Comparison of ENCODE assay signal across 17 cellular contexts in genomic region chr10:101512741-101513140, GRCh38.
DNase-seq lines count a peak whose midpoint lies in the region; ATAC-seq and TF ChIP-seq lines count a peak whose summit lies in the region.
"Had no signal": no experiment of that assay in that cellular context is flagged by ENCODE, and none has a peak within 500 bp of the region (broad histone marks: within the 10 kb centered on the region; RNA-seq: fewer than 3 reads in every experiment).

No MANE protein-coding gene starts in this region.

- H3F3A ChIP-seq in PC-3 (ENCODE audit: low read length, unreplicated experiment): no peaks in the 10 kb centered on the region

- no peak overlapping the region for H3K4me2 ChIP-seq in PC-3 (ENCODE audit: low read length)
- H3K4me2 ChIP-seq: BLaER1 treated with 17β-estradiol and CSF1 and Interleukin-3, amounts not matched to agents 10 nM and 100 nM had no signal

- POLR2A ChIA-PET in PC-3 (lab: Charles Lee; ENCODE audit: unreplicated experiment): interaction anchor here (0.7 kb wide), 1 partner anchor 154 kb away, joined by 3 read pairs; no protein-coding TSS in a partner anchor
- POLR2A ChIA-PET in activated CD8-positive, alpha-beta T cell treated with anti-CD3 and anti-CD28 coated beads for 36 hours (lab: Charles Lee): no interaction called here

- H3K9me2 ChIP-seq in PC-3 (replicated peaks; ENCODE audit: low read length): no peaks in the 10 kb centered on the region

- H3K4me1 Mint-ChIP-seq in activated CD8-positive, alpha-beta T cell treated with anti-CD3 and anti-CD28 coated beads for 36 hours (ENCODE audit: low read depth): no peaks in the 10 kb centered on the region
- no peaks in the 10 kb centered on the region for H3K4me1 Mint-ChIP-seq in activated T-helper 1 cell treated with anti-CD3 and anti-CD28 coated beads, Interleukin-12 subunit alpha, Interleukin-12 subunit beta, Interleukin-2, Interleukin-4 antibody, amounts not matched to agents 30 ng/mL and 10 ng/mL and 1 ng/mL, durations not matched to agents 14 hours and 24 hours and 36 hours (ENCODE audit: low read depth)
- H3K4me1 Mint-ChIP-seq: activated CD4-positive, alpha-beta T cell treated with anti-CD3 and anti-CD28 coated beads for 36 hours; activated naive CD8-positive, alpha-beta T cell treated with anti-CD3 and anti-CD28 coated beads for 36 hours; naive B cell had no signal

- no peaks in the 10 kb centered on the region for H3K27me3 Mint-ChIP-seq in activated CD8-positive, alpha-beta T cell treated with anti-CD3 and anti-CD28 coated beads for 36 hours
- H3K27me3 Mint-ChIP-seq in activated T-helper 1 cell treated with anti-CD3 and anti-CD28 coated beads, Interleukin-12 subunit alpha, Interleukin-12 subunit beta, Interleukin-2, Interleukin-4 antibody, amounts not matched to agents 30 ng/mL and 10 ng/mL and 1 ng/mL, durations not matched to agents 14 hours and 24 hours and 36 hours (ENCODE audit: insufficient read depth): peaks cover 4% of the 10 kb centered on the region
- H3K27me3 Mint-ChIP-seq: activated CD4-positive, alpha-beta T cell treated with anti-CD3 and anti-CD28 coated beads for 36 hours; activated naive CD8-positive, alpha-beta T cell treated with anti-CD3 and anti-CD28 coated beads for 36 hours; naive B cell had no signal

- H3K4me1 ChIP-seq in PC-3 (ENCODE audit: insufficient read depth, low read length): no peaks in the 10 kb centered on the region
- H3K4me1 ChIP-seq in SJCRH30: 0 out of 2 replicates have a peak, but pooled peaks cover 2% of the 10 kb centered on the region
- H3K4me1 ChIP-seq: BLaER1 treated with 17β-estradiol and CSF1 and Interleukin-3, amounts not matched to agents 10 nM and 100 nM had no signal

- H3K4me3 Mint-ChIP-seq in activated CD8-positive, alpha-beta T cell treated with anti-CD3 and anti-CD28 coated beads for 36 hours: no peak overlapping the region
- no peak overlapping the region for H3K4me3 Mint-ChIP-seq in activated T-helper 1 cell treated with anti-CD3 and anti-CD28 coated beads, Interleukin-12 subunit alpha, Interleukin-12 subunit beta, Interleukin-2, Interleukin-4 antibody, amounts not matched to agents 30 ng/mL and 10 ng/mL and 1 ng/mL, durations not matched to agents 14 hours and 24 hours and 36 hours
- H3K4me3 Mint-ChIP-seq: activated CD4-positive, alpha-beta T cell treated with anti-CD3 and anti-CD28 coated beads for 36 hours; activated naive CD8-positive, alpha-beta T cell treated with anti-CD3 and anti-CD28 coated beads for 36 hours; naive B cell had no signal

- H3K4me3 ChIP-seq in PC-3 (ENCODE audit: low read length): no peak overlapping the region
- H3K4me3 ChIP-seq in fibroblast of pulmonary artery (replicated peaks; ENCODE audit: low read depth, low read length): no peak overlapping the region
- H3K4me3 ChIP-seq in SJCRH30: no peak overlapping the region
- H3K4me3 ChIP-seq: BLaER1 treated with 17β-estradiol and CSF1 and Interleukin-3, amounts not matched to agents 10 nM and 100 nM; heart right ventricle; thoracic aorta had no signal

- no peaks in the 10 kb centered on the region for H3K79me2 ChIP-seq in PC-3 (ENCODE audit: low read length)

- peaks cover 3% of the 10 kb centered on the region for H3K36me3 Mint-ChIP-seq in activated CD8-positive, alpha-beta T cell treated with anti-CD3 and anti-CD28 coated beads for 36 hours (ENCODE audit: low read depth)
- no peaks in the 10 kb centered on the region for H3K36me3 Mint-ChIP-seq in activated T-helper 1 cell treated with anti-CD3 and anti-CD28 coated beads, Interleukin-12 subunit alpha, Interleukin-12 subunit beta, Interleukin-2, Interleukin-4 antibody, amounts not matched to agents 30 ng/mL and 10 ng/mL and 1 ng/mL, durations not matched to agents 14 hours and 24 hours and 36 hours (ENCODE audit: low read depth)

- peak; percentile 36 for DNase-seq in AG08396 (ENCODE audit: low spot score)
- peak; percentile 26 for DNase-seq in GM04503 (ENCODE audit: low read depth)
- peak; percentile 34 for DNase-seq in PC-3
- DNase-seq in fibroblast of pulmonary artery (ENCODE audit: low read depth): peak; percentile 43
- DNase-seq in SJCRH30: no peak
- no peak for DNase-seq in activated CD8-positive, alpha-beta T cell treated with anti-CD3 and anti-CD28 coated beads for 36 hours
- DNase-seq in NCI-H1436 (lab: John Stamatoyannopoulos, UW): no peak
- DNase-seq in activated T-helper 1 cell treated with anti-CD3 and anti-CD28 coated beads, Interleukin-12 subunit alpha, Interleukin-12 subunit beta, Interleukin-2, Interleukin-4 antibody, amounts not matched to agents 30 ng/mL and 10 ng/mL and 1 ng/mL, durations not matched to agents 14 hours and 24 hours and 36 hours (ENCODE audit: low spot score): no peak
- DNase-seq: activated CD4-positive, alpha-beta T cell treated with anti-CD3 and anti-CD28 coated beads for 36 hours; activated naive CD8-positive, alpha-beta T cell treated with anti-CD3 and anti-CD28 coated beads for 36 hours; heart right ventricle; naive B cell; NCI-H526; stimulated activated CD8-positive, alpha-beta memory T cell treated with anti-CD3 and anti-CD28 coated beads, Interleukin-4, amount 100 ng/mL, for 48 hours; T-helper 2 cell had no signal

- 0 out of 2 replicates have a peak, but pooled peaks have one; percentile 37 for ATAC-seq in PC-3
- no peak for ATAC-seq in activated CD8-positive, alpha-beta T cell treated with anti-CD3 and anti-CD28 coated beads for 36 hours
- ATAC-seq: activated CD4-positive, alpha-beta T cell treated with anti-CD3 and anti-CD28 coated beads for 36 hours had no signal

- H3K9ac ChIP-seq in PC-3 (ENCODE audit: low read length): no peak overlapping the region
- H3K9ac ChIP-seq: BLaER1 treated with 17β-estradiol and CSF1 and Interleukin-3, amounts not matched to agents 10 nM and 100 nM had no signal

- no peak overlapping the region for H3K27ac Mint-ChIP-seq in activated CD8-positive, alpha-beta T cell treated with anti-CD3 and anti-CD28 coated beads for 36 hours
- H3K27ac Mint-ChIP-seq in activated T-helper 1 cell treated with anti-CD3 and anti-CD28 coated beads, Interleukin-12 subunit alpha, Interleukin-12 subunit beta, Interleukin-2, Interleukin-4 antibody, amounts not matched to agents 30 ng/mL and 10 ng/mL and 1 ng/mL, durations not matched to agents 14 hours and 24 hours and 36 hours: no peak overlapping the region
- H3K27ac Mint-ChIP-seq: activated CD4-positive, alpha-beta T cell treated with anti-CD3 and anti-CD28 coated beads for 36 hours; activated naive CD8-positive, alpha-beta T cell treated with anti-CD3 and anti-CD28 coated beads for 36 hours; naive B cell had no signal

- H2AFZ ChIP-seq in PC-3 (ENCODE audit: low read length): no peak overlapping the region

- H3K9me3 Mint-ChIP-seq in activated CD8-positive, alpha-beta T cell treated with anti-CD3 and anti-CD28 coated beads for 36 hours: no peaks in the 10 kb centered on the region
- no peaks in the 10 kb centered on the region for H3K9me3 Mint-ChIP-seq in activated T-helper 1 cell treated with anti-CD3 and anti-CD28 coated beads, Interleukin-12 subunit alpha, Interleukin-12 subunit beta, Interleukin-2, Interleukin-4 antibody, amounts not matched to agents 30 ng/mL and 10 ng/mL and 1 ng/mL, durations not matched to agents 14 hours and 24 hours and 36 hours
- H3K9me3 Mint-ChIP-seq: activated naive CD8-positive, alpha-beta T cell treated with anti-CD3 and anti-CD28 coated beads for 36 hours had no signal

- CTCF ChIA-PET in PC-3 (lab: Charles Lee): interaction anchor here (0.5 kb wide), 1 partner anchor 154 kb away, joined by 12 read pairs; no protein-coding TSS in a partner anchor
- CTCF ChIA-PET in activated CD8-positive, alpha-beta T cell treated with anti-CD3 and anti-CD28 coated beads for 36 hours (lab: Charles Lee): interaction anchor here (1.6 kb wide), 1 partner anchor 24 kb away, joined by 3 read pairs; no protein-coding TSS in a partner anchor

- no peaks in the 10 kb centered on the region for H4K20me1 ChIP-seq in PC-3 (ENCODE audit: low read length)
- H4K20me1 ChIP-seq: BLaER1 treated with 17β-estradiol and CSF1 and Interleukin-3, amounts not matched to agents 10 nM and 100 nM had no signal

- intact Hi-C loops in PC-3 (cut with micrococcal nuclease): no loop called here
- intact Hi-C loops in activated CD8-positive, alpha-beta T cell treated with anti-CD3 and anti-CD28 coated beads for 36 hours (cut with micrococcal nuclease): no loop called here
- intact Hi-C loops in activated T-helper 1 cell treated with anti-CD3 and anti-CD28 coated beads, Interleukin-12 subunit alpha, Interleukin-12 subunit beta, Interleukin-2, Interleukin-4 antibody, amounts not matched to agents 30 ng/mL and 10 ng/mL and 1 ng/mL, durations not matched to agents 14 hours and 24 hours and 36 hours (cut with micrococcal nuclease): no loop called here

- TF ChIP-seq CTCF in PC-3 (conservative IDR thresholded peaks at IDR 0.05; ENCODE audit: low read depth, low read length) (no peak), fibroblast of pulmonary artery (IDR thresholded peaks at IDR 0.05; ENCODE audit: low read length, missing control alignments) (no peak)
- no peak for TF ChIP-seq CTCF in activated CD8-positive, alpha-beta T cell treated with anti-CD3 and anti-CD28 coated beads for 36 hours (IDR thresholded peaks at IDR 0.05)

- H3K27me3 ChIP-seq in PC-3 (ENCODE audit: low read length) (no peaks in the 10 kb centered on the region), SJCRH30 (no peaks in the 10 kb centered on the region)
- H3K27me3 ChIP-seq: BLaER1 treated with 17β-estradiol and CSF1 and Interleukin-3, amounts not matched to agents 10 nM and 100 nM; heart right ventricle had no signal

- no TSS peak for BruUV-seq in PC-3 (replicated peaks; lab: Mats Ljungman, UMichigan)

- H3K27ac ChIP-seq in PC-3 (ENCODE audit: low read length): no peak overlapping the region
- H3K27ac ChIP-seq in SJCRH30: no peak overlapping the region
- H3K27ac ChIP-seq: BLaER1 treated with 17β-estradiol and CSF1 and Interleukin-3, amounts not matched to agents 10 nM and 100 nM; heart right ventricle; thoracic aorta had no signal

- H3K36me3 ChIP-seq in PC-3 (ENCODE audit: low read depth, low read length) (no peaks in the 10 kb centered on the region), SJCRH30 (no peaks in the 10 kb centered on the region)
- H3K36me3 ChIP-seq: thoracic aorta had no signal

- no peaks in the 10 kb centered on the region for H3K9me3 ChIP-seq in PC-3 (ENCODE audit: low read length)
- H3K9me3 ChIP-seq in SJCRH30 (replicated peaks): no peaks in the 10 kb centered on the region; the same call in 1 of the 2 replicates
- H3K9me3 ChIP-seq: thoracic aorta had no signal

Comparison
In these comparisons a context has a peak if more than half of its experiments do, and no peak if none do; other contexts are left out.
1. DNase-seq: peak in AG08396 (single experiment), GM04503 (single experiment), PC-3 (single experiment) and fibroblast of pulmonary artery (single experiment); none in SJCRH30 (0 of 2), activated CD8-positive, alpha-beta T cell treated with anti-CD3 and anti-CD28 coated beads for 36 hours (single experiment), NCI-H1436 (single experiment) and activated T-helper 1 cell treated with anti-CD3 and anti-CD28 coated beads, Interleukin-12 subunit alpha, Interleukin-12 subunit beta, Interleukin-2, Interleukin-4 antibody, amounts not matched to agents 30 ng/mL and 10 ng/mL and 1 ng/mL, durations not matched to agents 14 hours and 24 hours and 36 hours (single experiment).